1 cellular context compared by ENCODE assay signal in genomic region chr5:162796507-162796906, GRCh38.
TF ChIP-seq lines count a peak whose summit lies in the region.

No MANE protein-coding gene starts in this region.

TF ChIP-seq in GM23338, 12 proteins besides CTCF, POLR2A, EP300 and RAD21:
- TF ChIP-seq, protein P1, sequence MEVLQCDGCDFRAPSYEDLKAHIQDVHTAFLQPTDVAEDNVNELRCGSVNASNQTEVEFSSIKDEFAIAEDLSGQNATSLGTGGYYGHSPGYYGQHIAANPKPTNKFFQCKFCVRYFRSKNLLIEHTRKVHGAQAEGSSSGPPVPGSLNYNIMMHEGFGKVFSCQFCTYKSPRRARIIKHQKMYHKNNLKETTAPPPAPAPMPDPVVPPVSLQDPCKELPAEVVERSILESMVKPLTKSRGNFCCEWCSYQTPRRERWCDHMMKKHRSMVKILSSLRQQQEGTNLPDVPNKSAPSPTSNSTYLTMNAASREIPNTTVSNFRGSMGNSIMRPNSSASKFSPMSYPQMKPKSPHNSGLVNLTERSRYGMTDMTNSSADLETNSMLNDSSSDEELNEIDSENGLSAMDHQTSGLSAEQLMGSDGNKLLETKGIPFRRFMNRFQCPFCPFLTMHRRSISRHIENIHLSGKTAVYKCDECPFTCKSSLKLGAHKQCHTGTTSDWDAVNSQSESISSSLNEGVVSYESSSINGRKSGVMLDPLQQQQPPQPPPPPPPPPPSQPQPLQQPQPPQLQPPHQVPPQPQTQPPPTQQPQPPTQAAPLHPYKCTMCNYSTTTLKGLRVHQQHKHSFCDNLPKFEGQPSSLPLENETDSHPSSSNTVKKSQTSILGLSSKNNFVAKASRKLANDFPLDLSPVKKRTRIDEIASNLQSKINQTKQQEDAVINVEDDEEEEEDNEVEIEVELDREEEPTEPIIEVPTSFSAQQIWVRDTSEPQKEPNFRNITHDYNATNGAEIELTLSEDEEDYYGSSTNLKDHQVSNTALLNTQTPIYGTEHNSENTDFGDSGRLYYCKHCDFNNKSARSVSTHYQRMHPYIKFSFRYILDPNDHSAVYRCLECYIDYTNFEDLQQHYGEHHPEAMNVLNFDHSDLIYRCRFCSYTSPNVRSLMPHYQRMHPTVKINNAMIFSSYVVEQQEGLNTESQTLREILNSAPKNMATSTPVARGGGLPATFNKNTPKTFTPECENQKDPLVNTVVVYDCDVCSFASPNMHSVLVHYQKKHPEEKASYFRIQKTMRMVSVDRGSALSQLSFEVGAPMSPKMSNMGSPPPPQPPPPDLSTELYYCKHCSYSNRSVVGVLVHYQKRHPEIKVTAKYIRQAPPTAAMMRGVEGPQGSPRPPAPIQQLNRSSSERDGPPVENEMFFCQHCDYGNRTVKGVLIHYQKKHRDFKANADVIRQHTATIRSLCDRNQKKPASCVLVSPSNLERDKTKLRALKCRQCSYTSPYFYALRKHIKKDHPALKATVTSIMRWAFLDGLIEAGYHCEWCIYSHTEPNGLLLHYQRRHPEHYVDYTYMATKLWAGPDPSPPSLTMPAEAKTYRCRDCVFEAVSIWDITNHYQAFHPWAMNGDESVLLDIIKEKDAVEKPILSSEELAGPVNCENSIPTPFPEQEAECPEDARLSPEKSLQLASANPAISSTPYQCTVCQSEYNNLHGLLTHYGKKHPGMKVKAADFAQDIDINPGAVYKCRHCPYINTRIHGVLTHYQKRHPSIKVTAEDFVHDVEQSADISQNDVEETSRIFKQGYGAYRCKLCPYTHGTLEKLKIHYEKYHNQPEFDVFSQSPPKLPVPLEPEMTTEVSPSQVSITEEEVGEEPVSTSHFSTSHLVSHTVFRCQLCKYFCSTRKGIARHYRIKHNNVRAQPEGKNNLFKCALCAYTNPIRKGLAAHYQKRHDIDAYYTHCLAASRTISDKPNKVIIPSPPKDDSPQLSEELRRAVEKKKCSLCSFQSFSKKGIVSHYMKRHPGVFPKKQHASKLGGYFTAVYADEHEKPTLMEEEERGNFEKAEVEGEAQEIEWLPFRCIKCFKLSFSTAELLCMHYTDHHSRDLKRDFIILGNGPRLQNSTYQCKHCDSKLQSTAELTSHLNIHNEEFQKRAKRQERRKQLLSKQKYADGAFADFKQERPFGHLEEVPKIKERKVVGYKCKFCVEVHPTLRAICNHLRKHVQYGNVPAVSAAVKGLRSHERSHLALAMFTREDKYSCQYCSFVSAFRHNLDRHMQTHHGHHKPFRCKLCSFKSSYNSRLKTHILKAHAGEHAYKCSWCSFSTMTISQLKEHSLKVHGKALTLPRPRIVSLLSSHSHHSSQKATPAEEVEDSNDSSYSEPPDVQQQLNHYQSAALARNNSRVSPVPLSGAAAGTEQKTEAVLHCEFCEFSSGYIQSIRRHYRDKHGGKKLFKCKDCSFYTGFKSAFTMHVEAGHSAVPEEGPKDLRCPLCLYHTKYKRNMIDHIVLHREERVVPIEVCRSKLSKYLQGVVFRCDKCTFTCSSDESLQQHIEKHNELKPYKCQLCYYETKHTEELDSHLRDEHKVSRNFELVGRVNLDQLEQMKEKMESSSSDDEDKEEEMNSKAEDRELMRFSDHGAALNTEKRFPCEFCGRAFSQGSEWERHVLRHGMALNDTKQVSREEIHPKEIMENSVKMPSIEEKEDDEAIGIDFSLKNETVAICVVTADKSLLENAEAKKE (CRISPR knock-in tag; IDR thresholded peaks at IDR 0.05), result no peak
- no peak for TF ChIP-seq ZNF331 (CRISPR knock-in tag; IDR thresholded peaks at IDR 0.05; ENCODE audit: low read depth)
- no peak for TF ChIP-seq STAT1 (IDR thresholded peaks at IDR 0.05; ENCODE audit: unreplicated experiment)
- TF ChIP-seq NANOG (IDR thresholded peaks at IDR 0.05; ENCODE audit: borderline replicate concordance), result no peak
- TF ChIP-seq POLR2AphosphoS5 (IDR thresholded peaks at IDR 0.05; ENCODE audit: low read depth), result no peak
- TF ChIP-seq EZH2 (IDR thresholded peaks at IDR 0.05; ENCODE audit: low read depth, unreplicated experiment), result no peak
